ENCODE assay signal across 23 cellular contexts in genomic region chr14:103155826-103156394, GRCh38. TPM values are rescaled to one million over a fixed set of nuclear protein-coding genes. Genes with fewer than 3 reads are reported as not detected.
"Had no signal": no experiment of that assay in that cellular context is flagged by ENCODE, and none has a peak within 500 bp of the region (broad histone marks: within the 10 kb centered on the region; RNA-seq: fewer than 3 reads in every experiment).

No MANE protein-coding gene starts in this region.

- H3K4me1 Mint-ChIP-seq: stimulated activated effector memory CD8-positive, alpha-beta T cell treated with anti-CD3 and anti-CD28 coated beads, Interleukin-12 subunit alpha, Interleukin-12 subunit beta, amount 100 ng/mL, for 72 hours; T-helper 17 cell had no signal

- H3K36me3 Mint-ChIP-seq: activated CD4-positive, alpha-beta memory T cell treated with anti-CD3 and anti-CD28 coated beads for 36 hours; activated naive CD8-positive, alpha-beta T cell treated with anti-CD3 and anti-CD28 coated beads, Interleukin-2, amount 10 ng/mL, durations not matched to agents 7 days and 5 days; mesothelial cell of epicardium; naive thymus-derived CD8-positive, alpha-beta T cell; stimulated activated effector memory CD8-positive, alpha-beta T cell treated with anti-CD3 and anti-CD28 coated beads, Interleukin-12 subunit alpha, Interleukin-12 subunit beta, amount 100 ng/mL, for 72 hours; type B pancreatic cell had no signal

- H3K9me3 Mint-ChIP-seq: activated CD4-positive, alpha-beta memory T cell treated with anti-CD3 and anti-CD28 coated beads for 36 hours; activated naive CD4-positive, alpha-beta T cell treated with anti-CD3 and anti-CD28 coated beads for 36 hours; activated naive CD8-positive, alpha-beta T cell treated with anti-CD3 and anti-CD28 coated beads, Interleukin-2, amount 10 ng/mL, durations not matched to agents 7 days and 5 days; activated T-cell treated with anti-CD3 and anti-CD28 coated beads, Interleukin-2, amount 50 U/mL, for 72 hours; mesothelial cell of epicardium; naive thymus-derived CD8-positive, alpha-beta T cell; stimulated activated effector memory CD8-positive, alpha-beta T cell treated with anti-CD3 and anti-CD28 coated beads, Interleukin-12 subunit alpha, Interleukin-12 subunit beta, amount 100 ng/mL, for 72 hours; type B pancreatic cell had no signal

- H3K27me3 ChIP-seq: ovary, stomach had no signal

- H3K4me3 Mint-ChIP-seq: activated CD4-positive, alpha-beta memory T cell treated with anti-CD3 and anti-CD28 coated beads for 36 hours; activated naive CD4-positive, alpha-beta T cell treated with anti-CD3 and anti-CD28 coated beads for 36 hours; activated naive CD8-positive, alpha-beta T cell treated with anti-CD3 and anti-CD28 coated beads, Interleukin-2, amount 10 ng/mL, durations not matched to agents 7 days and 5 days; activated T-cell treated with anti-CD3 and anti-CD28 coated beads, Interleukin-2, amount 50 U/mL, for 72 hours; mesothelial cell of epicardium; naive thymus-derived CD8-positive, alpha-beta T cell; stimulated activated effector memory CD8-positive, alpha-beta T cell treated with anti-CD3 and anti-CD28 coated beads, Interleukin-12 subunit alpha, Interleukin-12 subunit beta, amount 100 ng/mL, for 72 hours; T-helper 17 cell had no signal

- H3K27ac Mint-ChIP-seq: activated CD4-positive, alpha-beta memory T cell treated with anti-CD3 and anti-CD28 coated beads for 36 hours; activated naive CD4-positive, alpha-beta T cell treated with anti-CD3 and anti-CD28 coated beads for 36 hours; activated naive CD8-positive, alpha-beta T cell treated with anti-CD3 and anti-CD28 coated beads, Interleukin-2, amount 10 ng/mL, durations not matched to agents 7 days and 5 days; activated T-cell treated with anti-CD3 and anti-CD28 coated beads, Interleukin-2, amount 50 U/mL, for 72 hours; naive thymus-derived CD8-positive, alpha-beta T cell; stimulated activated effector memory CD8-positive, alpha-beta T cell treated with anti-CD3 and anti-CD28 coated beads, Interleukin-12 subunit alpha, Interleukin-12 subunit beta, amount 100 ng/mL, for 72 hours; T-helper 17 cell had no signal

- DNase-seq: activated CD4-positive, alpha-beta memory T cell treated with anti-CD3 and anti-CD28 coated beads for 36 hours; activated CD4-positive, alpha-beta T cell treated with anti-CD3 and anti-CD28 coated beads for 4 hours; activated CD4-positive, CD25-positive, alpha-beta regulatory T cell; activated effector memory CD4-positive, alpha-beta T cell treated with Interleukin-2 at 50 U/mL for 16 hours; activated naive CD4-positive, alpha-beta T cell treated with anti-CD3 and anti-CD28 coated beads for 36 hours; activated naive CD8-positive, alpha-beta T cell treated with anti-CD3 and anti-CD28 coated beads, Interleukin-2, amount 10 ng/mL, durations not matched to agents 7 days and 5 days; activated T-cell treated with anti-CD3 and anti-CD28 coated beads, Interleukin-2, amount 50 U/mL, for 72 hours; cerebellar nuclear complex; cortex of kidney; effector CD4-positive, alpha-beta T cell; foreskin keratinocyte; kidney; left ventricle myocardium inferior; naive thymus-derived CD8-positive, alpha-beta T cell; stimulated activated CD4-positive, alpha-beta T cell treated with anti-CD3 and anti-CD28 coated beads, Interleukin-1b, Interleukin-23, amount 100 ng/mL, for 48 hours; stomach; SW 1271; T-helper 17 cell had no signal

- H3K27me3 Mint-ChIP-seq: activated CD4-positive, alpha-beta memory T cell treated with anti-CD3 and anti-CD28 coated beads for 36 hours; activated naive CD8-positive, alpha-beta T cell treated with anti-CD3 and anti-CD28 coated beads, Interleukin-2, amount 10 ng/mL, durations not matched to agents 7 days and 5 days; type B pancreatic cell had no signal

- H3K4me1 ChIP-seq: foreskin keratinocyte had no signal

- H3K27ac ChIP-seq: foreskin keratinocyte, left ventricle myocardium inferior, neutrophil, ovary, stomach had no signal

- H3K36me3 ChIP-seq: left ventricle myocardium inferior, neutrophil, ovary, stomach had no signal

- H3K4me3 ChIP-seq: left ventricle myocardium inferior, ovary, stomach had no signal

- ATAC-seq: activated T-cell treated with anti-CD3 and anti-CD28 coated beads, Interleukin-2, amount 50 U/mL, for 72 hours; foreskin keratinocyte; naive thymus-derived CD8-positive, alpha-beta T cell; T-helper 17 cell had no signal

- H3K9me3 ChIP-seq: left ventricle myocardium inferior, neutrophil, ovary, stomach had no signal

RNA-seq across cellular contexts. Expression of gene TNFAIP2, which starts 32.6 kb away (rescaled TPM):
- polyA plus RNA-seq: naive thymus-derived CD8-positive, alpha-beta T cell had no signal
